28 cellular contexts compared by ENCODE assay signal in the genomic region with DNA sequence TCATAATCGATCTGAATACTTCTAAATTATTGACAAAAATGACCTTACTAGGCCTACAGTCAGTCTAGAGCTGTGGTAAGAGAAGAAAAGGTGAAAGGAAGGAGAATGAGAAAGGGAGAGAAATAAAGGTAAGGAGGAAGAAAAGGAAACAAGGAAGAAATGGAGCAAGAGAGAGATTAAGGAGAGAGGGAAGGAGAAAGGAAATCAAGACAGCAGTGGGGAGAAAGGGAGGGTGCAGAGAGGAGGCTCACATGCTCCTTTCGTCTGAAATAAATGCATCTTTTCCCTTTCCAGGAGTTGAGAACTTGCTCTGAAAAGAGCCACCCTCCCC. TPM values are rescaled to one million over a fixed set of nuclear protein-coding genes. Genes with fewer than 3 reads are reported as not detected.
"Had no signal": no experiment of that assay in that cellular context is flagged by ENCODE, and none has a peak within 500 bp of the region (broad histone marks: within the 10 kb centered on the region; RNA-seq: fewer than 3 reads in every experiment).

No MANE protein-coding gene starts in this region.

- H3K27me3 ChIP-seq: MG63 had no signal

- H3K27ac ChIP-seq: SK-N-MC had no signal

- H3K9me3 ChIP-seq: MG63 had no signal

- H3K36me3 Mint-ChIP-seq: activated naive CD4-positive, alpha-beta T cell treated with anti-CD3 and anti-CD28 coated beads, Interleukin-2, amount 10 ng/mL, durations not matched to agents 7 days and 5 days; activated naive CD8-positive, alpha-beta T cell treated with anti-CD3 and anti-CD28 coated beads, Interleukin-2, amount 10 ng/mL, durations not matched to agents 7 days and 5 days; brain; T-cell had no signal

- H3K27me3 Mint-ChIP-seq: activated CD8-positive, alpha-beta T cell treated with anti-CD3 and anti-CD28 coated beads for 36 hours; activated naive CD4-positive, alpha-beta T cell treated with anti-CD3 and anti-CD28 coated beads, Interleukin-2, amount 10 ng/mL, durations not matched to agents 7 days and 5 days; brain had no signal

- H3K4me3 Mint-ChIP-seq: activated CD8-positive, alpha-beta T cell treated with anti-CD3 and anti-CD28 coated beads for 36 hours; activated naive CD4-positive, alpha-beta T cell treated with anti-CD3 and anti-CD28 coated beads, Interleukin-2, amount 10 ng/mL, durations not matched to agents 7 days and 5 days; activated naive CD8-positive, alpha-beta T cell treated with anti-CD3 and anti-CD28 coated beads, Interleukin-2, amount 10 ng/mL, durations not matched to agents 7 days and 5 days; activated T-cell treated with anti-CD3 and anti-CD28 coated beads, Interleukin-2, amount 50 U/mL, for 72 hours; brain; T-cell had no signal

- H3K4me3 ChIP-seq: MG63, SK-N-MC had no signal

- DNase-seq: activated CD4-positive, CD25-positive, alpha-beta regulatory T cell; activated CD8-positive, alpha-beta memory T cell treated with anti-CD3 and anti-CD28 coated beads, Interleukin-2, amount 50 U/mL, for 4 hours; activated CD8-positive, alpha-beta T cell treated with anti-CD3 and anti-CD28 coated beads for 36 hours; activated gamma-delta T cell treated with Interleukin-2 at 50 U/mL for 16 hours; activated naive CD4-positive, alpha-beta T cell treated with anti-CD3 and anti-CD28 coated beads, Interleukin-2, amount 10 ng/mL, durations not matched to agents 7 days and 5 days; activated naive CD8-positive, alpha-beta T cell treated with anti-CD3 and anti-CD28 coated beads, Interleukin-2, amount 10 ng/mL, durations not matched to agents 7 days and 5 days; activated T-cell treated with anti-CD3 and anti-CD28 coated beads, Interleukin-2, amount 50 U/mL, for 72 hours; aorta; MG63; NCI-H1092 treated with DMSO at 0.1 percent for 48 hours; NCI-H1417 treated with DMSO at 0.1 percent for 48 hours; NCI-H1694; NCI-H2029; NCI-H2107; NCI-H2171 treated with DMSO at 0.1 percent for 48 hours; NCI-H226; NCI-H526; NCI-H774; RPMI8226; T-cell; T-helper 2 cell; T1000 had no signal

- H3K4me1 Mint-ChIP-seq: activated naive CD4-positive, alpha-beta T cell treated with anti-CD3 and anti-CD28 coated beads, Interleukin-2, amount 10 ng/mL, durations not matched to agents 7 days and 5 days; activated naive CD8-positive, alpha-beta T cell treated with anti-CD3 and anti-CD28 coated beads, Interleukin-2, amount 10 ng/mL, durations not matched to agents 7 days and 5 days; brain; T-cell had no signal

- H3K36me3 ChIP-seq: MG63 had no signal

- H3K27ac Mint-ChIP-seq: activated CD8-positive, alpha-beta T cell treated with anti-CD3 and anti-CD28 coated beads for 36 hours; activated naive CD4-positive, alpha-beta T cell treated with anti-CD3 and anti-CD28 coated beads, Interleukin-2, amount 10 ng/mL, durations not matched to agents 7 days and 5 days; activated naive CD8-positive, alpha-beta T cell treated with anti-CD3 and anti-CD28 coated beads, Interleukin-2, amount 10 ng/mL, durations not matched to agents 7 days and 5 days; activated T-cell treated with anti-CD3 and anti-CD28 coated beads, Interleukin-2, amount 50 U/mL, for 72 hours; activated T-helper 2 cell treated with anti-CD3 and anti-CD28 coated beads, Interferon-gamma antibody, Interleukin-2, Interleukin-4, amounts not matched to agents 10 μg/mL and 5 μg/mL and 100 μg/mL, durations not matched to agents 14 hours and 24 hours and 36 hours; brain; T-cell had no signal

- H3K9me3 Mint-ChIP-seq: activated CD8-positive, alpha-beta T cell treated with anti-CD3 and anti-CD28 coated beads for 36 hours; activated naive CD4-positive, alpha-beta T cell treated with anti-CD3 and anti-CD28 coated beads, Interleukin-2, amount 10 ng/mL, durations not matched to agents 7 days and 5 days; activated naive CD8-positive, alpha-beta T cell treated with anti-CD3 and anti-CD28 coated beads, Interleukin-2, amount 10 ng/mL, durations not matched to agents 7 days and 5 days; activated T-helper 2 cell treated with anti-CD3 and anti-CD28 coated beads, Interferon-gamma antibody, Interleukin-2, Interleukin-4, amounts not matched to agents 10 μg/mL and 5 μg/mL and 100 μg/mL, durations not matched to agents 14 hours and 24 hours and 36 hours; brain; T-cell had no signal

- ATAC-seq: activated CD8-positive, alpha-beta T cell treated with anti-CD3 and anti-CD28 coated beads for 36 hours; activated T-cell treated with anti-CD3 and anti-CD28 coated beads, Interleukin-2, amount 50 U/mL, for 72 hours; Panc1; Right ventricle myocardium inferior; T-cell had no signal

RNA-seq across cellular contexts. Expression of gene RNASE9, which starts 3.7 kb away (rescaled TPM):
- total RNA-seq: activated CD8-positive, alpha-beta T cell treated with anti-CD3 and anti-CD28 coated beads for 36 hours; activated naive CD8-positive, alpha-beta T cell treated with anti-CD3 and anti-CD28 coated beads, Interleukin-2, amount 10 ng/mL, durations not matched to agents 7 days and 5 days; activated T-cell treated with anti-CD3 and anti-CD28 coated beads, Interleukin-2, amount 50 U/mL, for 72 hours; activated T-helper 2 cell treated with anti-CD3 and anti-CD28 coated beads, Interferon-gamma antibody, Interleukin-2, Interleukin-4, amounts not matched to agents 10 μg/mL and 5 μg/mL and 100 μg/mL, durations not matched to agents 14 hours and 24 hours and 36 hours; aorta; NCI-H460; Right ventricle myocardium inferior; T-cell had no signal
- polyA plus RNA-seq: aorta had no signal

RNA-seq across cellular contexts. Expression of gene RNASE11, which starts 30.6 kb away (rescaled TPM):
- total RNA-seq: activated CD8-positive, alpha-beta T cell treated with anti-CD3 and anti-CD28 coated beads for 36 hours; activated naive CD8-positive, alpha-beta T cell treated with anti-CD3 and anti-CD28 coated beads, Interleukin-2, amount 10 ng/mL, durations not matched to agents 7 days and 5 days; activated T-cell treated with anti-CD3 and anti-CD28 coated beads, Interleukin-2, amount 50 U/mL, for 72 hours; activated T-helper 2 cell treated with anti-CD3 and anti-CD28 coated beads, Interferon-gamma antibody, Interleukin-2, Interleukin-4, amounts not matched to agents 10 μg/mL and 5 μg/mL and 100 μg/mL, durations not matched to agents 14 hours and 24 hours and 36 hours; aorta; NCI-H460; Right ventricle myocardium inferior; T-cell had no signal
- polyA plus RNA-seq: aorta had no signal

RNA-seq across cellular contexts. Expression of gene RNASE12, which starts 34.0 kb away (rescaled TPM):
- total RNA-seq: activated CD8-positive, alpha-beta T cell treated with anti-CD3 and anti-CD28 coated beads for 36 hours; activated naive CD8-positive, alpha-beta T cell treated with anti-CD3 and anti-CD28 coated beads, Interleukin-2, amount 10 ng/mL, durations not matched to agents 7 days and 5 days; activated T-cell treated with anti-CD3 and anti-CD28 coated beads, Interleukin-2, amount 50 U/mL, for 72 hours; activated T-helper 2 cell treated with anti-CD3 and anti-CD28 coated beads, Interferon-gamma antibody, Interleukin-2, Interleukin-4, amounts not matched to agents 10 μg/mL and 5 μg/mL and 100 μg/mL, durations not matched to agents 14 hours and 24 hours and 36 hours; aorta; NCI-H460; Right ventricle myocardium inferior; T-cell had no signal
- polyA plus RNA-seq: aorta had no signal

RNA-seq across cellular contexts. Expression of gene RNASE10, which starts 51.8 kb away (rescaled TPM):
- total RNA-seq: NCI-H460 had no signal
- polyA plus RNA-seq: aorta had no signal
